ENCODE assay signal across 8 cellular contexts in the genomic region with DNA sequence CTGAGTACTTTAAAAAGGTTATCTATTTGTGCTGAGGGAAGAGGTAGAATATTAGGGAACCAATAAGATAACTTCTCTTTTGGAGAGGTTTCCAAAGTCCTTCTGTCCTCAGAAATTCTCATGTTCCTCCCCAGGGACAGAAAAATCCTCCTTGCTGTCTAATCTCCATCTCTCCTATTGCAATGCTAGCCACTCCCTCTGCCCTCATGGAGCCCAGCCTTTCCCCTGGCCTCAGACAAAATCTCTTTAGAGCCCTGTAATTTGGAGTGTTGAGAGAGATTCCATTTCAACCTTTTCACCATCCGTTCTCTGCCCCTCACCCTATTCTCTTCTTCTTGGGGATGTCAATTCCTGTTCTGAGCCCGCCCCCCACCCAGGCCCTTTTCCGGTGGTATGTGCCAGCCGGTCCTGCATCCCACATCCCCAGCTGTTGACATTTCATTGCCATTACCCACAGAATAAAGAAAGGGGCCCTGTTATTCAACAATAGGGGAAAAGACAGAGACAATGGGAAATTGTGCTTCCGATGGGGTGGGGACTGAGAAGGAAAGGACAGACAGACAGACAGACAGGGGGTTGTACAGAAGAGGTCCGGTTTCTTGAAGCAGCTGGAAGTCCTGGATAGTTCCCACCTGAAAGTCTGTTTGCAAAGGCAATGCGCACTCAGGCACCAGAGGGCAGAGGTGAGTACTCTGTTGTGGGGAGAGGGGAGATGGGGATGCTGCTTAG. TPM values are rescaled to one million over a fixed set of nuclear protein-coding genes. Genes with fewer than 3 reads are reported as not detected.
A peak's percentile ranks its signal among the peaks of the same experiment; 100 is the strongest.
DNase-seq lines count a peak whose midpoint lies in the region; ATAC-seq, FAIRE-seq and TF ChIP-seq lines count a peak whose summit lies in the region.

A gene (plus strand): TSS at position 563 of the 729 bp plus-strand sequence. CDS start 4,076 bp downstream, outside the sequence.

- H3K14ac ChIP-seq in H1 (ENCODE audit: insufficient read length), result no peak within 1 kb of the TSS

- no peaks in the 10 kb centered on the region for H3K36me3 ChIP-seq in heart left ventricle
- no peaks in the 10 kb centered on the region for H3K36me3 ChIP-seq in H1 (ENCODE audit: control insufficient read depth in 2 of 4, insufficient read depth in 4 of 4, low read length in 3 of 4)

- no peak within 1 kb of the TSS for H3K56ac ChIP-seq in H1 (replicated peaks; ENCODE audit: insufficient read length, low read depth, low read length)

- H3K4me2 ChIP-seq in H1 (ENCODE audit: insufficient read depth in 1 of 2, low read depth in 2 of 2, low read length in 2 of 2), result peak within 1 kb of the TSS; percentile 26 to 48; a peak in 3 of 4 replicates

- no peak within 1 kb of the TSS for H2BK5ac ChIP-seq in H1 (ENCODE audit: low read depth, low read length)

- H3K23ac ChIP-seq in H1 (ENCODE audit: insufficient read length), result no peak within 1 kb of the TSS

- POLR2A ChIA-PET in H1 (lab: Charles Lee; ENCODE audit: partially characterized antibody), result interaction anchor here (0.6 to 2.6 kb wide), 15 partner anchors 8 to 500 kb away, joined by 3 to 11 read pairs (median 4); a partner anchor contains a TSS

- H3K9me3 ChIP-seq in heart left ventricle (no peaks in the 10 kb centered on the region), H1 (ENCODE audit: insufficient read depth in 2 of 2, low read depth in 1 of 2, low read length in 1 of 2) (no peaks in the 10 kb centered on the region)

- no peak within 1 kb of the TSS for H3K4ac ChIP-seq in H1 (replicated peaks; ENCODE audit: insufficient read length, low read depth, low read length)

- no peak within 1 kb of the TSS for H4K5ac ChIP-seq in H1 (ENCODE audit: insufficient read length, low read depth, low read length)

- H3K4me3 ChIP-seq in heart left ventricle, result no peak within 1 kb of the TSS
- peak within 1 kb of the TSS in 1 of 4 experiments; percentile 32; a peak in 2 of 8 replicates for H3K4me3 ChIP-seq in H1 (ENCODE audit: extremely low read depth in 1 of 4, insufficient read depth in 2 of 4, low read depth in 3 of 4, low read length in 4 of 4)

- no peak within 1 kb of the TSS for H2AK5ac ChIP-seq in H1 (ENCODE audit: low read depth, low read length)

- CTCF ChIA-PET in H1 (lab: Charles Lee; ENCODE audit: partially characterized antibody), result interaction anchor here (0.7 to 43.0 kb wide), 27 partner anchors 9 to 469 kb away, joined by 3 to 868 read pairs (median 6); a partner anchor contains a TSS

- H3K27ac ChIP-seq in heart left ventricle (no peak within 1 kb of the TSS), H1 (ENCODE audit: low read depth, low read length) (no peak within 1 kb of the TSS)

- peaks cover 4% of the 10 kb centered on the region; the same call in 1 of the 2 replicates for H3K23me2 ChIP-seq in H1 (ENCODE audit: low read depth, low read length)

- H2BK15ac ChIP-seq in H1 (ENCODE audit: low read length), result no peak within 1 kb of the TSS

- H4K8ac ChIP-seq in H1 (ENCODE audit: extremely low read depth, insufficient read depth, low read length), result no peak within 1 kb of the TSS

- H3K18ac ChIP-seq in H1 (ENCODE audit: extremely low read depth, low read length), result no peak within 1 kb of the TSS

- TF ChIP-seq CTCF in heart left ventricle (IDR thresholded peaks at IDR 0.05) (peak in 7 of 12 donors; percentile 14 to 40 (median 28)), H1 (IDR thresholded peaks at IDR 0.05; ENCODE audit: control extremely low read depth in 1 of 3, insufficient read depth in 1 of 3, low read depth in 1 of 3, low read length in 3 of 3) (peak; percentile 72 to 94 (median 92))

- H2AFZ ChIP-seq in H1 (ENCODE audit: low read length), result no peak within 1 kb of the TSS

- no peaks in the 10 kb centered on the region for H3K79me1 ChIP-seq in H1 (ENCODE audit: low read depth, low read length)

- 10 to 22% (median 19%) methylated on average over 7 of the region's 7 CpGs for WGBS in heart left ventricle, 4 donors
- 8% methylated on average over 4 of the region's 7 CpGs; no CpG with 5 or more reads in 1 of the 2 experiments for WGBS in H1 (ENCODE audit: extremely low coverage in 1 of 2, insufficient coverage in 1 of 2, insufficient read length in 1 of 2, insufficient replicate concordance in 2 of 2, low coverage in 1 of 2, low lambda C conversion rate in 2 of 2, missing lambda C conversion rate in 1 of 2), 2 experiments

- peak; percentile 69 for FAIRE-seq in H1 (lab: Jason Lieb, UNC)

- peaks cover 0 to 24% (median 9%) of the 10 kb centered on the region in 9 donors for H3K27me3 ChIP-seq in heart left ventricle
- peaks cover 14 to 34% (median 27%) of the 10 kb centered on the region in 4 experiments for H3K27me3 ChIP-seq in H1 (replicated peaks in 1 of 4; ENCODE audit: control insufficient read depth in 3 of 4, extremely low read depth in 1 of 4, insufficient read depth in 3 of 4, low read length in 3 of 4)

- H3K4me1 ChIP-seq in heart left ventricle (peaks cover 0 to 38% (median 13%) of the 10 kb centered on the region in 12 donors), H1 (replicated peaks in 1 of 4; ENCODE audit: control insufficient read depth in 3 of 4, insufficient read depth in 4 of 4, low read length in 3 of 4) (no peaks in the 10 kb centered on the region; a peak in 2 of 7 replicates)

- H2BK120ac ChIP-seq in H1 (replicated peaks; ENCODE audit: low read depth, low read length), result no peak within 1 kb of the TSS

- DNase-seq in heart left ventricle (no peak), Right ventricle myocardium inferior (ENCODE audit: missing footprints) (no peak), OCI-M1 (lab: John Stamatoyannopoulos, UW) (peak; percentile 43), H1 (ENCODE audit: low read depth in 1 of 2, low spot score in 2 of 2) (peak in 1 of 2 experiments; percentile 84)
- peak; percentile 44 for DNase-seq in stimulated activated CD8-positive, alpha-beta memory T cell treated with anti-CD3 and anti-CD28 coated beads, Interleukin-4, amount 100 ng/mL, for 48 hours

- ATAC-seq in heart left ventricle (no peak), Right ventricle myocardium inferior (no peak), GM21447 (IDR thresholded peaks at IDR 0.05; ENCODE audit: unreplicated experiment) (no peak), GM21737 (IDR thresholded peaks at IDR 0.05; ENCODE audit: unreplicated experiment) (no peak), HG02970 (IDR thresholded peaks at IDR 0.05; ENCODE audit: low FRiP score, unreplicated experiment) (no peak)

- no peaks in the 10 kb centered on the region for H3K79me2 ChIP-seq in H1 (ENCODE audit: control insufficient read depth in 1 of 2, insufficient read depth in 2 of 2, low read length in 2 of 2)

- intact Hi-C loops in heart left ventricle (cut with DNase I) (loop anchor here in 3 of 10 donors (5.0 to 10.0 kb wide), 2 partner anchors 234 to 237 kb away; no protein-coding TSS in a partner anchor), Right ventricle myocardium inferior (cut with DNase I) (no loop called here)

- TF ChIP-seq RAD21 in H1 (IDR thresholded peaks at IDR 0.05 in 1 of 2, conservative IDR thresholded peaks at IDR 0.05 in 1 of 2; ENCODE audit: low read depth in 2 of 2, low read length in 2 of 2), result peak; percentile 44 to 53

- no peaks in the 10 kb centered on the region for H4K20me1 ChIP-seq in H1 (replicated peaks in 1 of 2; ENCODE audit: control insufficient read depth in 1 of 2, insufficient read depth in 2 of 2, low read length in 2 of 2)

- no peak within 1 kb of the TSS for H3K9ac ChIP-seq in H1 (replicated peaks in 1 of 4; ENCODE audit: extremely low read depth in 1 of 4, low read depth in 3 of 4, low read length in 3 of 4)

- TF ChIP-seq POLR2A in heart left ventricle (IDR thresholded peaks at IDR 0.05) (no peak), H1 (IDR thresholded peaks at IDR 0.05; ENCODE audit: control extremely low read depth in 1 of 2, low read depth in 2 of 2, low read length in 2 of 2) (no peak)

- no peak for TF ChIP-seq EP300 in H1 (IDR thresholded peaks at IDR 0.05; ENCODE audit: borderline replicate concordance in 1 of 2, low read depth in 2 of 2, low read length in 2 of 2)

- no peak within 1 kb of the TSS for H2BK20ac ChIP-seq in H1 (ENCODE audit: low read length)

- no peak within 1 kb of the TSS for H4K91ac ChIP-seq in H1 (replicated peaks; ENCODE audit: insufficient read length, low read length)

- H2BK12ac ChIP-seq in H1 (ENCODE audit: low read depth, low read length), result no peak within 1 kb of the TSS

TF ChIP-seq in H1, 55 proteins besides CTCF, POLR2A, EP300 and RAD21:
- TF ChIP-seq NANOG (IDR thresholded peaks at IDR 0.05; ENCODE audit: insufficient read depth, low read depth, low read length, poor library complexity, severe bottlenecking), result no peak
- TF ChIP-seq, protein P1, sequence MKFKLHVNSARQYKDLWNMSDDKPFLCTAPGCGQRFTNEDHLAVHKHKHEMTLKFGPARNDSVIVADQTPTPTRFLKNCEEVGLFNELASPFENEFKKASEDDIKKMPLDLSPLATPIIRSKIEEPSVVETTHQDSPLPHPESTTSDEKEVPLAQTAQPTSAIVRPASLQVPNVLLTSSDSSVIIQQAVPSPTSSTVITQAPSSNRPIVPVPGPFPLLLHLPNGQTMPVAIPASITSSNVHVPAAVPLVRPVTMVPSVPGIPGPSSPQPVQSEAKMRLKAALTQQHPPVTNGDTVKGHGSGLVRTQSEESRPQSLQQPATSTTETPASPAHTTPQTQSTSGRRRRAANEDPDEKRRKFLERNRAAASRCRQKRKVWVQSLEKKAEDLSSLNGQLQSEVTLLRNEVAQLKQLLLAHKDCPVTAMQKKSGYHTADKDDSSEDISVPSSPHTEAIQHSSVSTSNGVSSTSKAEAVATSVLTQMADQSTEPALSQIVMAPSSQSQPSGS (IDR thresholded peaks at IDR 0.05; ENCODE audit: low read length), result no peak

RNA-seq across cellular contexts. Expression of the gene that starts here (rescaled TPM):
- total RNA-seq in heart left ventricle, result 1 to 10 TPM in 4 of 9 donors, under 1 TPM in 5; 0.52 to 2.4 (median 0.95) TPM
- polyA plus RNA-seq in heart left ventricle, result 1 to 10 TPM; 1.2 to 3.0 TPM
- 1.4 TPM for total RNA-seq in Right ventricle myocardium inferior
- 0.19 TPM in 1 of 2 replicates, not detected in the other for total RNA-seq in H1 (2021; fragmentation: NEBNext Ultra II Directional; extraction: Animal tissue kit (Norgen Biotek cat#: 25700))
- 0.51 and 1.2 TPM in 2 replicates for polyA plus RNA-seq in H1 (2011; rRNA removed)
- polyA plus RNA-seq in H1 (2011; cell fraction: cytosol; rRNA removed), result 0.81 TPM
- 3.4 TPM for polyA plus RNA-seq in H1 (2011; cell fraction: nucleus; rRNA removed)
- polyA plus RNA-seq in H1 (2012, experiment 1 of 2), result 0.40 to 0.92 TPM (median 0.72 TPM) in 3 of 4 replicates, not detected in the other
- not detected for polyA plus RNA-seq in H1 (2012, experiment 2 of 2)
- polyA plus RNA-seq in H1 (2013, experiment 1 of 2), result 0.45 TPM
- 0.15 TPM for polyA plus RNA-seq in H1 (2013, experiment 2 of 2)
- polyA minus RNA-seq in H1 (2011; rRNA and poly(A)+ RNA removed), result not detected in 2 replicates
- polyA minus RNA-seq in H1 (2011; cell fraction: cytosol; rRNA and poly(A)+ RNA removed), result not detected
- polyA minus RNA-seq in H1 (2011; cell fraction: nucleus; rRNA and poly(A)+ RNA removed), result 0.50 TPM

Comparison
In these comparisons a context has a peak if more than half of its experiments do, and no peak if none do; other contexts are left out.
1. DNase-seq: peak in OCI-M1 (single experiment) and stimulated activated CD8-positive, alpha-beta memory T cell treated with anti-CD3 and anti-CD28 coated beads, Interleukin-4, amount 100 ng/mL, for 48 hours (single experiment); none in heart left ventricle (0 of 5) and Right ventricle myocardium inferior (single experiment).